In the genomic region with DNA sequence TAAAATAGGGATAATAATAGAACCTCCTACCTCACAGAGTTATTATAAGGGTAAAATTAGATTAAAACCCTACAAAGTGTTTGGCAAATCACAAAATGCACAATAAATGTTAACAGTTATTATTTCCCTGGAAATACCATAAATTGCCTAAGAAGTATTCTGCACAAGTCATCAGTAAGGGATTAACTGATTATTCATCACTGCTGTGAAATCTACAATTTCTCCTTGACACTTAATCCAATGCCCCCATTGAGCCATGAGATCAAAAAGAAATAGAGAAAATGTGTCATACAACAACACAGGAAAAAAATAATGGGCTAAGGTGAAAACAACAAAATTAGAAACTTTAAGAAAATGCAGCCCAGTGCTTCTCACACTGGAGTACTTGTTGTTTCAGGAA, we compare ENCODE assay signal across 22 cellular contexts. TPM values are rescaled to one million over a fixed set of nuclear protein-coding genes. Genes with fewer than 3 reads are reported as not detected.
"Had no signal": no experiment of that assay in that cellular context is flagged by ENCODE, and none has a peak within 500 bp of the region (broad histone marks: within the 10 kb centered on the region; RNA-seq: fewer than 3 reads in every experiment).

No MANE protein-coding gene starts in this region.

- H3K27me3 Mint-ChIP-seq: activated naive CD8-positive, alpha-beta T cell; central memory CD8-positive, alpha-beta T cell had no signal

- H3K4me1 Mint-ChIP-seq: central memory CD8-positive, alpha-beta T cell; stimulated activated memory B cell treated with anti-CD40 and anti-IgM and Interleukin-4, amounts not matched to agents 10 μg/mL and 1 μg/mL and 100 μg/mL, for 72 hours had no signal

- H3K9me3 ChIP-seq: adrenal gland, ascending aorta, esophagus muscularis mucosa, mucosa of descending colon, right lobe of liver, uterus had no signal

- DNase-seq: activated CD4-positive, CD25-positive, alpha-beta regulatory T cell treated with anti-CD3 and anti-CD28 coated beads, Interleukin-2, amount 50 U/mL, for 72 hours; activated T-cell treated with anti-CD3 and anti-CD28 coated beads, Interleukin-2, amount 50 U/mL, for 1 hour; adrenal gland; effector memory CD4-positive, alpha-beta T cell; hippocampal formation; left cardiac atrium; mucosa of descending colon; nephron progenitor cell; right lobe of liver; stimulated activated CD4-positive, alpha-beta T cell treated with anti-CD3 and anti-CD28 coated beads, Interleukin-15, amount 100 ng/mL, for 24 hours; uterus; WERI-Rb-1 had no signal

- H3K27me3 ChIP-seq: adrenal gland, ascending aorta, esophagus muscularis mucosa, right lobe of liver, uterus had no signal

- H3K9me3 Mint-ChIP-seq: stimulated activated memory B cell treated with anti-CD40 and anti-IgM and Interleukin-4, amounts not matched to agents 10 μg/mL and 1 μg/mL and 100 μg/mL, for 72 hours; T-helper 2 cell treated with Interferon-gamma antibody and Interleukin-4, amounts not matched to agents 5 μg/mL and 100 μg/mL, for 36 hours had no signal

- H3K36me3 ChIP-seq: adrenal gland, right lobe of liver, uterus, WERI-Rb-1 had no signal

- H3K4me2 ChIP-seq: smooth muscle cell had no signal

- FAIRE-seq: colon, frontal cortex had no signal

- H3K79me2 ChIP-seq: parathyroid adenoma had no signal

- H3K4me1 ChIP-seq: adrenal gland, ascending aorta, esophagus muscularis mucosa, parathyroid adenoma, right lobe of liver, uterus had no signal

- H3K36me3 Mint-ChIP-seq: activated naive CD8-positive, alpha-beta T cell; stimulated activated memory B cell treated with anti-CD40 and anti-IgM and Interleukin-4, amounts not matched to agents 10 μg/mL and 1 μg/mL and 100 μg/mL, for 72 hours had no signal

- H2AFZ ChIP-seq: parathyroid adenoma had no signal

- H3K27ac ChIP-seq: adrenal gland, ascending aorta, esophagus muscularis mucosa, parathyroid adenoma, right lobe of liver, uterus, WERI-Rb-1 had no signal

- ATAC-seq: left cardiac atrium; mucosa of descending colon; stimulated activated memory B cell treated with anti-CD40 and anti-IgM and Interleukin-4, amounts not matched to agents 10 μg/mL and 1 μg/mL and 100 μg/mL, for 72 hours had no signal

- H3K4me3 ChIP-seq: adrenal gland, ascending aorta, esophagus muscularis mucosa, mucosa of descending colon, right lobe of liver, smooth muscle cell, uterus had no signal

- H3K4me3 Mint-ChIP-seq: activated naive CD8-positive, alpha-beta T cell; central memory CD8-positive, alpha-beta T cell; nephron progenitor cell; stimulated activated memory B cell treated with anti-CD40 and anti-IgM and Interleukin-4, amounts not matched to agents 10 μg/mL and 1 μg/mL and 100 μg/mL, for 72 hours; T-helper 2 cell treated with Interferon-gamma antibody and Interleukin-4, amounts not matched to agents 5 μg/mL and 100 μg/mL, for 36 hours had no signal

- H3K9ac ChIP-seq: parathyroid adenoma had no signal

- H3K27ac Mint-ChIP-seq: activated naive CD8-positive, alpha-beta T cell; nephron progenitor cell; stimulated activated memory B cell treated with anti-CD40 and anti-IgM and Interleukin-4, amounts not matched to agents 10 μg/mL and 1 μg/mL and 100 μg/mL, for 72 hours; T-helper 2 cell treated with Interferon-gamma antibody and Interleukin-4, amounts not matched to agents 5 μg/mL and 100 μg/mL, for 36 hours had no signal

RNA-seq across cellular contexts. Expression of a gene that starts 6.7 kb away (rescaled TPM):
- total RNA-seq: frontal cortex had no signal
